In genomic region chr1:44501022-44501910, GRCh38 we compare ENCODE assay signal across 13 cellular contexts.
DNase-seq lines count a peak whose midpoint lies in the region; ATAC-seq and TF ChIP-seq lines count a peak whose summit lies in the region.
"Had no signal": no experiment of that assay in that cellular context is flagged by ENCODE, and none has a peak within 500 bp of the region (broad histone marks: within the 10 kb centered on the region; RNA-seq: fewer than 3 reads in every experiment).

No MANE protein-coding gene starts in this region.

- DNase-seq in ELF-1 (ENCODE audit: low read depth, low spot score) (peak; percentile 55), WTC11 (ENCODE audit: low spot score) (no peak), left ventricle myocardium inferior (no peak), neural crest cell (ENCODE audit: low read depth, low spot score) (no peak), colonic mucosa (no peak)
- DNase-seq: kidney glomerular epithelial cell, NCI-H510A treated with DMSO at 0.1 percent for 48 hours, transverse colon had no signal

- H3K36me3 Mint-ChIP-seq in WTC11, result no peaks in the 10 kb centered on the region
- H3K36me3 Mint-ChIP-seq in neural crest cell (ENCODE audit: low read depth), result no peaks in the 10 kb centered on the region

- H3K27ac ChIP-seq in left ventricle myocardium inferior (replicated peaks) (peak overlapping the region; percentile 55), colonic mucosa (no peak overlapping the region)
- H3K27ac ChIP-seq: epithelial cell of prostate, SJSA1, transverse colon had no signal

- H3K4me1 ChIP-seq in left ventricle myocardium inferior (peaks cover 48% of the 10 kb centered on the region), colonic mucosa (no peaks in the 10 kb centered on the region)
- H3K4me1 ChIP-seq: SJSA1, transverse colon had no signal

- intact Hi-C loops in left ventricle myocardium inferior (cut with micrococcal nuclease) (no loop called here), colonic mucosa (cut with DNase I) (no loop called here)

- H3K27ac Mint-ChIP-seq in WTC11, result peak overlapping the region; percentile 89
- H3K27ac Mint-ChIP-seq in neural crest cell (ENCODE audit: unreplicated experiment), result peak overlapping the region; percentile 98

- no peak overlapping the region for H3K4me3 Mint-ChIP-seq in WTC11
- H3K4me3 Mint-ChIP-seq in neural crest cell, result no peak overlapping the region

- H3K9ac ChIP-seq in colonic mucosa (ENCODE audit: low read depth in 2 of 2, low read length in 2 of 2), result no peak overlapping the region

- CTCF ChIA-PET in WTC11 (lab: Charles Lee), result interaction anchor here (0.6 to 3.6 kb wide), 34 partner anchors 11 to 398 kb away, joined by 3 to 43 read pairs (median 5); no protein-coding TSS in a partner anchor

- H3K27me3 Mint-ChIP-seq in WTC11 (ENCODE audit: low read depth) (peaks cover 10% of the 10 kb centered on the region), neural crest cell (ENCODE audit: low read depth) (peaks cover 28% of the 10 kb centered on the region)

- H3K4me3 ChIP-seq in left ventricle myocardium inferior, result peak overlapping the region; percentile 40
- H3K4me3 ChIP-seq in colonic mucosa, result no peak overlapping the region
- H3K4me3 ChIP-seq: SJSA1, transverse colon had no signal

- H3K4me1 Mint-ChIP-seq in WTC11 (peaks cover 43% of the 10 kb centered on the region), neural crest cell (peaks cover 36% of the 10 kb centered on the region)

- H3K9me3 Mint-ChIP-seq in WTC11 (no peaks in the 10 kb centered on the region), neural crest cell (no peaks in the 10 kb centered on the region)

- POLR2A ChIA-PET in WTC11 (lab: Charles Lee), result interaction anchor here (0.5 to 2.0 kb wide), 8 partner anchors 20 to 220 kb away, joined by 3 to 6 read pairs (median 3); no protein-coding TSS in a partner anchor

- no peaks in the 10 kb centered on the region for H3K9me3 ChIP-seq in left ventricle myocardium inferior (replicated peaks)
- no peaks in the 10 kb centered on the region for H3K9me3 ChIP-seq in colonic mucosa
- H3K9me3 ChIP-seq: SJSA1, transverse colon had no signal

- H3K27me3 ChIP-seq in left ventricle myocardium inferior (ENCODE audit: low read depth), result peaks cover 6% of the 10 kb centered on the region
- no peaks in the 10 kb centered on the region for H3K27me3 ChIP-seq in colonic mucosa

- H3K36me3 ChIP-seq in left ventricle myocardium inferior (no peaks in the 10 kb centered on the region), colonic mucosa (no peaks in the 10 kb centered on the region)
- H3K36me3 ChIP-seq: SJSA1, transverse colon had no signal

- ATAC-seq in WTC11, result peak; percentile 43
- no peak for ATAC-seq in GM21619 (IDR thresholded peaks at IDR 0.05; ENCODE audit: unreplicated experiment)
- ATAC-seq in HG03520 (IDR thresholded peaks at IDR 0.05; ENCODE audit: unreplicated experiment), result no peak
- no peak for ATAC-seq in GM18517 (IDR thresholded peaks at IDR 0.05; ENCODE audit: unreplicated experiment)

- TF ChIP-seq CTCF in WTC11 (IDR thresholded peaks at IDR 0.05), result no peak
- TF ChIP-seq CTCF in left ventricle myocardium inferior (IDR thresholded peaks at IDR 0.05; ENCODE audit: borderline replicate concordance), result no peak
- TF ChIP-seq CTCF in neural crest cell (conservative IDR thresholded peaks at IDR 0.05), result no peak
- TF ChIP-seq CTCF in colonic mucosa (IDR thresholded peaks at IDR 0.05), result no peak

TF ChIP-seq in WTC11, 78 proteins besides CTCF, POLR2A, EP300 and RAD21:
- TF ChIP-seq NFATC4 (CRISPR knock-in tag; IDR thresholded peaks at IDR 0.05), result no peak
- no peak for TF ChIP-seq ATF3 (CRISPR knock-in tag; conservative IDR thresholded peaks at IDR 0.05)
- no peak for TF ChIP-seq JUN (CRISPR knock-in tag; IDR thresholded peaks at IDR 0.05)
- no peak for TF ChIP-seq EMX1 (CRISPR knock-in tag; IDR thresholded peaks at IDR 0.05)
- no peak for TF ChIP-seq CDX4 (CRISPR knock-in tag; IDR thresholded peaks at IDR 0.05; ENCODE audit: borderline replicate concordance)
- TF ChIP-seq TP53 (CRISPR knock-in tag; IDR thresholded peaks at IDR 0.05), result no peak
- no peak for TF ChIP-seq MYBL2 (CRISPR knock-in tag; IDR thresholded peaks at IDR 0.05)
- TF ChIP-seq ZNF138 (CRISPR knock-in tag; conservative IDR thresholded peaks at IDR 0.05), result no peak
- no peak for TF ChIP-seq ZNF121 (CRISPR knock-in tag; IDR thresholded peaks at IDR 0.05)
- TF ChIP-seq ZNF317 (CRISPR knock-in tag; IDR thresholded peaks at IDR 0.05; ENCODE audit: borderline replicate concordance, low read depth), result no peak
- TF ChIP-seq PREB (CRISPR knock-in tag; IDR thresholded peaks at IDR 0.05; ENCODE audit: borderline replicate concordance), result no peak
- no peak for TF ChIP-seq MXD4 (CRISPR knock-in tag; IDR thresholded peaks at IDR 0.05; ENCODE audit: borderline replicate concordance)
